Comparison of ENCODE assay signal across 9 cellular contexts in genomic region chr17:78132086-78132676, GRCh38. TPM values are rescaled to one million over a fixed set of nuclear protein-coding genes. Genes with fewer than 3 reads are reported as not detected.
DNase-seq lines count a peak whose midpoint lies in the region; ATAC-seq, FAIRE-seq and TF ChIP-seq lines count a peak whose summit lies in the region.
"Had no signal": no experiment of that assay in that cellular context is flagged by ENCODE, and none has a peak within 500 bp of the region (broad histone marks: within the 10 kb centered on the region; RNA-seq: fewer than 3 reads in every experiment).

No MANE protein-coding gene starts in this region.

- no peaks in the 10 kb centered on the region for H3K36me3 ChIP-seq in suprapubic skin

- WGBS in suprapubic skin, result 8% methylated on average over 21 of the region's 38 CpGs

- TF ChIP-seq CTCF in suprapubic skin (IDR thresholded peaks at IDR 0.05), result no peak

- ATAC-seq in GM21786 (IDR thresholded peaks at IDR 0.05; ENCODE audit: unreplicated experiment), result no peak

- DNase-seq in DMS53 treated with DMSO at 0.1 percent for 48 hours (lab: John Stamatoyannopoulos, UW; ENCODE audit: unreplicated experiment) (peak; percentile 38), KG1 (lab: John Stamatoyannopoulos, UW) (peak; percentile 63), activated gamma-delta T cell treated with Interleukin-2 at 50 U/mL for 16 hours (peak; percentile 87), left kidney (ENCODE audit: low read depth, low spot score) (peak; percentile 90), suprapubic skin (ENCODE audit: low spot score in 2 of 2) (peak; percentile 78 to 84), urothelium cell line (ENCODE audit: low spot score) (no peak), kidney glomerular epithelial cell (lab: John Stamatoyannopoulos, UW) (no peak)

- no peak for TF ChIP-seq POLR2A in suprapubic skin (IDR thresholded peaks at IDR 0.05)

- no peak for FAIRE-seq in urothelium cell line (lab: Jason Lieb, UNC)

- H3K9me3 ChIP-seq in suprapubic skin, result no peaks in the 10 kb centered on the region

- H3K27me3 ChIP-seq in suprapubic skin, result no peaks in the 10 kb centered on the region

- no peak for TF ChIP-seq EP300 in suprapubic skin (IDR thresholded peaks at IDR 0.05)

- peak overlapping the region; percentile 55 for H3K27ac ChIP-seq in suprapubic skin
- H3K27ac ChIP-seq: epithelial cell of prostate had no signal

- H3K4me3 ChIP-seq in suprapubic skin, result peak overlapping the region; percentile 48

- H3K4me1 ChIP-seq in suprapubic skin, result peaks cover 53% of the 10 kb centered on the region

RNA-seq across cellular contexts. Expression of gene TMC8, which starts 1.6 kb away (rescaled TPM):
- total RNA-seq in suprapubic skin, result 1 to 10 TPM in 2 of 4 donors, under 1 TPM in 2; 0.36 to 6.4 (median 1.8) TPM

RNA-seq across cellular contexts. Expression of gene TMC6, which starts 3.6 kb away (rescaled TPM):
- total RNA-seq in suprapubic skin, result 10 to 100 TPM; 27.9 to 48.8 (median 32.0) TPM

RNA-seq across cellular contexts. Expression of gene C17orf99, which starts 14.0 kb away (rescaled TPM):
- total RNA-seq in suprapubic skin, result 1 to 10 TPM in 3 of 4 donors, not detected in 1; 1.4 to 2.7 (median 2.1) TPM

RNA-seq across cellular contexts. Expression of gene SYNGR2, which starts 36.2 kb away (rescaled TPM):
- total RNA-seq in suprapubic skin, result 100 to 1,000 TPM; 127 to 139 (median 133) TPM

RNA-seq across cellular contexts. Expression of gene TK1, which starts 54.7 kb away (rescaled TPM):
- 1 to 10 TPM; 1.0 to 9.1 (median 7.0) TPM for total RNA-seq in suprapubic skin

Comparison
In these comparisons a context has a peak if more than half of its experiments do, and no peak if none do; other contexts are left out.
1. DNase-seq: peak in DMS53 treated with DMSO at 0.1 percent for 48 hours (single experiment), KG1 (single experiment), activated gamma-delta T cell treated with Interleukin-2 at 50 U/mL for 16 hours (single experiment), left kidney (single experiment) and suprapubic skin (2 of 2); none in urothelium cell line (single experiment) and kidney glomerular epithelial cell (single experiment).